ENCODE assay signal across 15 cellular contexts in the genomic region with DNA sequence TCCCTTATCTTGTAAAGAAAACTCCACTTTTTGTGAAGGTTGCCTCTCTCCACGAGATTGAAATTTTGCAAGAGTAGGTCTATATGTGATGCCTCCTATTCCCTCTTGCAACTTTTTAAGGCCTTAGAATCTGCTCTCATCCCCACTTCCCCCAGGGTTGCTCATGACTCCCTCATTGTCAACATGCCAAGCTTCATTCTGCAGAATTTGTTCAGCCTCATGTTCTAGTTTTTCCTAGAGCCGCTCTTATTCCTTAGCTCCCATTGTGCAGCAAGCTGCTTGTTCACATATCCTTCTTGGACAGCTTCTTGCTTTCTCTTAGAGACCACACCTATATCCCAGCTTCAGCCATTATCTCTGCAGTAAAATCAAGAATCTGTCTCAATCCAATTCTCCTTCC.
A peak's percentile ranks its signal among the peaks of the same experiment; 100 is the strongest.
DNase-seq lines count a peak whose midpoint lies in the region; ATAC-seq and TF ChIP-seq lines count a peak whose summit lies in the region.
"Had no signal": no experiment of that assay in that cellular context is flagged by ENCODE, and none has a peak within 500 bp of the region (broad histone marks: within the 10 kb centered on the region; RNA-seq: fewer than 3 reads in every experiment).

No MANE protein-coding gene starts in this region.

- H2AFZ ChIP-seq in GM23248, result no peak overlapping the region

- H3K27me3 ChIP-seq in GM23248 (replicated peaks; ENCODE audit: insufficient read depth) (no peaks in the 10 kb centered on the region), prostate gland (replicated peaks; ENCODE audit: insufficient read depth) (no peaks in the 10 kb centered on the region), right lobe of liver (peaks cover 0 to 4% of the 10 kb centered on the region in 2 donors)

- TF ChIP-seq POLR2A in prostate gland (IDR thresholded peaks at IDR 0.05) (no peak), right lobe of liver (IDR thresholded peaks at IDR 0.05) (no peak)

- no peaks in the 10 kb centered on the region for H3K36me3 Mint-ChIP-seq in T-helper 2 cell treated with Interferon-gamma antibody and Interleukin-4, amounts not matched to agents 5 μg/mL and 100 μg/mL, for 36 hours (ENCODE audit: low read depth)
- H3K36me3 Mint-ChIP-seq: CD4-positive, CD25-positive, alpha-beta regulatory T cell had no signal

- H3K9me3 Mint-ChIP-seq in T-helper 2 cell treated with Interferon-gamma antibody and Interleukin-4, amounts not matched to agents 5 μg/mL and 100 μg/mL, for 36 hours, result no peaks in the 10 kb centered on the region
- H3K9me3 Mint-ChIP-seq: CD4-positive, CD25-positive, alpha-beta regulatory T cell had no signal

- intact Hi-C loops in prostate gland (cut with DNase I), result no loop called here
- intact Hi-C loops in right lobe of liver (cut with DNase I), result no loop called here

- no peaks in the 10 kb centered on the region for H3K4me1 Mint-ChIP-seq in T-helper 2 cell treated with Interferon-gamma antibody and Interleukin-4, amounts not matched to agents 5 μg/mL and 100 μg/mL, for 36 hours (ENCODE audit: low read depth)
- H3K4me1 Mint-ChIP-seq: CD4-positive, CD25-positive, alpha-beta regulatory T cell had no signal

- H3K4me3 ChIP-seq in GM23248, result no peak overlapping the region
- H3K4me3 ChIP-seq in fibroblast of mammary gland (ENCODE audit: control insufficient read depth, low read depth, low read length), result no peak overlapping the region
- no peak overlapping the region for H3K4me3 ChIP-seq in skeletal muscle cell (ENCODE audit: low read depth, low read length)
- H3K4me3 ChIP-seq in prostate gland, result no peak overlapping the region
- H3K4me3 ChIP-seq in right lobe of liver, result no peak overlapping the region
- H3K4me3 ChIP-seq: A549; BLaER1 treated with 17β-estradiol and CSF1 and Interleukin-3, amounts not matched to agents 10 nM and 100 nM had no signal

- H3K4me2 ChIP-seq in GM23248 (ENCODE audit: unreplicated experiment), result no peak overlapping the region
- H3K4me2 ChIP-seq: A549; BLaER1 treated with 17β-estradiol and CSF1 and Interleukin-3, amounts not matched to agents 10 nM and 100 nM had no signal

- DNase-seq in GM23248 (peak; percentile 48), fibroblast of mammary gland (ENCODE audit: low read depth) (peak; percentile 25), skeletal muscle cell (ENCODE audit: low read depth) (peak; percentile 31), SHP77 (lab: John Stamatoyannopoulos, UW) (no peak), prostate gland (ENCODE audit: low spot score) (no peak), right lobe of liver (no peak)
- DNase-seq in T-helper 2 cell treated with Interferon-gamma antibody and Interleukin-4, amounts not matched to agents 5 μg/mL and 100 μg/mL, for 36 hours (ENCODE audit: low spot score), result no peak
- DNase-seq: AML-193; CD4-positive, CD25-positive, alpha-beta regulatory T cell; DMS53; GF-D8 had no signal

- WGBS in GM23248 (ENCODE audit: low coverage in 1 of 2, low lambda C conversion rate in 2 of 2, missing lambda C conversion rate in 2 of 2), 2 experiments, result 0 to 3% methylated on average over 2 of the region's 2 CpGs
- WGBS in prostate gland, result 27% methylated on average over 2 of the region's 2 CpGs
- WGBS in right lobe of liver (ENCODE audit: insufficient coverage, low coverage, low lambda C conversion rate, missing lambda C conversion rate), result 11% methylated on average over 2 of the region's 2 CpGs

- H3K27me3 Mint-ChIP-seq in T-helper 2 cell treated with Interferon-gamma antibody and Interleukin-4, amounts not matched to agents 5 μg/mL and 100 μg/mL, for 36 hours (ENCODE audit: low read depth), result no peaks in the 10 kb centered on the region

- H3K4me1 ChIP-seq in GM23248 (ENCODE audit: insufficient read depth) (peaks cover 17% of the 10 kb centered on the region; the same call in 1 of the 2 replicates), prostate gland (replicated peaks) (no peaks in the 10 kb centered on the region), right lobe of liver (no peaks in the 10 kb centered on the region)
- H3K4me1 ChIP-seq: A549 had no signal

- no peaks in the 10 kb centered on the region for H3K36me3 ChIP-seq in GM23248 (ENCODE audit: low read depth)
- H3K36me3 ChIP-seq in prostate gland, result no peaks in the 10 kb centered on the region
- no peaks in the 10 kb centered on the region for H3K36me3 ChIP-seq in right lobe of liver
- H3K36me3 ChIP-seq: BLaER1 treated with 17β-estradiol and CSF1 and Interleukin-3, amounts not matched to agents 10 nM and 100 nM had no signal

- H3K9me3 ChIP-seq in GM23248 (ENCODE audit: low read depth) (no peaks in the 10 kb centered on the region), prostate gland (no peaks in the 10 kb centered on the region), right lobe of liver (no peaks in the 10 kb centered on the region)
- H3K9me3 ChIP-seq: A549; BLaER1 treated with 17β-estradiol and CSF1 and Interleukin-3, amounts not matched to agents 10 nM and 100 nM had no signal

- in situ Hi-C loops in GM23248 (cut with MboI), result no loop called here

- H3F3A ChIP-seq in GM23248 (ENCODE audit: insufficient read depth), result peaks cover 6% of the 10 kb centered on the region; the same call in 1 of the 2 replicates

- ATAC-seq in right lobe of liver, result no peak
- ATAC-seq: A549, HCT116, HepG2 had no signal

- no peak overlapping the region for H3K4me3 Mint-ChIP-seq in T-helper 2 cell treated with Interferon-gamma antibody and Interleukin-4, amounts not matched to agents 5 μg/mL and 100 μg/mL, for 36 hours
- H3K4me3 Mint-ChIP-seq: CD4-positive, CD25-positive, alpha-beta regulatory T cell had no signal

- no peaks in the 10 kb centered on the region for H3K79me2 ChIP-seq in GM23248 (ENCODE audit: insufficient read depth)

- no peak overlapping the region for H3K9ac ChIP-seq in GM23248
- H3K9ac ChIP-seq: BLaER1 treated with 17β-estradiol and CSF1 and Interleukin-3, amounts not matched to agents 10 nM and 100 nM had no signal

- H3K27ac Mint-ChIP-seq in T-helper 2 cell treated with Interferon-gamma antibody and Interleukin-4, amounts not matched to agents 5 μg/mL and 100 μg/mL, for 36 hours, result no peak overlapping the region
- H3K27ac Mint-ChIP-seq: CD4-positive, CD25-positive, alpha-beta regulatory T cell had no signal

- H4K20me1 ChIP-seq in GM23248 (ENCODE audit: insufficient read depth), result no peaks in the 10 kb centered on the region
- H4K20me1 ChIP-seq: BLaER1 treated with 17β-estradiol and CSF1 and Interleukin-3, amounts not matched to agents 10 nM and 100 nM had no signal

- H3K27ac ChIP-seq in GM23248 (no peak overlapping the region), prostate gland (no peak overlapping the region), right lobe of liver (no peak overlapping the region)
- H3K27ac ChIP-seq: A549; BLaER1 treated with 17β-estradiol and CSF1 and Interleukin-3, amounts not matched to agents 10 nM and 100 nM had no signal

- no peaks in the 10 kb centered on the region for H3K9me2 ChIP-seq in GM23248 (ENCODE audit: insufficient read depth)

- TF ChIP-seq CTCF in fibroblast of mammary gland (conservative IDR thresholded peaks at IDR 0.05; ENCODE audit: control insufficient read depth, insufficient read depth, low read depth, low read length) (no peak), prostate gland (IDR thresholded peaks at IDR 0.05) (no peak), right lobe of liver (IDR thresholded peaks at IDR 0.05) (no peak)

Comparison
In these comparisons a context has a peak if more than half of its experiments do, and no peak if none do; other contexts are left out.
1. DNase-seq: peak in GM23248 (single experiment), fibroblast of mammary gland (single experiment) and skeletal muscle cell (single experiment); none in SHP77 (0 of 2), T-helper 2 cell treated with Interferon-gamma antibody and Interleukin-4, amounts not matched to agents 5 μg/mL and 100 μg/mL, for 36 hours (single experiment), prostate gland (single experiment) and right lobe of liver (0 of 3).